In the genomic region with DNA sequence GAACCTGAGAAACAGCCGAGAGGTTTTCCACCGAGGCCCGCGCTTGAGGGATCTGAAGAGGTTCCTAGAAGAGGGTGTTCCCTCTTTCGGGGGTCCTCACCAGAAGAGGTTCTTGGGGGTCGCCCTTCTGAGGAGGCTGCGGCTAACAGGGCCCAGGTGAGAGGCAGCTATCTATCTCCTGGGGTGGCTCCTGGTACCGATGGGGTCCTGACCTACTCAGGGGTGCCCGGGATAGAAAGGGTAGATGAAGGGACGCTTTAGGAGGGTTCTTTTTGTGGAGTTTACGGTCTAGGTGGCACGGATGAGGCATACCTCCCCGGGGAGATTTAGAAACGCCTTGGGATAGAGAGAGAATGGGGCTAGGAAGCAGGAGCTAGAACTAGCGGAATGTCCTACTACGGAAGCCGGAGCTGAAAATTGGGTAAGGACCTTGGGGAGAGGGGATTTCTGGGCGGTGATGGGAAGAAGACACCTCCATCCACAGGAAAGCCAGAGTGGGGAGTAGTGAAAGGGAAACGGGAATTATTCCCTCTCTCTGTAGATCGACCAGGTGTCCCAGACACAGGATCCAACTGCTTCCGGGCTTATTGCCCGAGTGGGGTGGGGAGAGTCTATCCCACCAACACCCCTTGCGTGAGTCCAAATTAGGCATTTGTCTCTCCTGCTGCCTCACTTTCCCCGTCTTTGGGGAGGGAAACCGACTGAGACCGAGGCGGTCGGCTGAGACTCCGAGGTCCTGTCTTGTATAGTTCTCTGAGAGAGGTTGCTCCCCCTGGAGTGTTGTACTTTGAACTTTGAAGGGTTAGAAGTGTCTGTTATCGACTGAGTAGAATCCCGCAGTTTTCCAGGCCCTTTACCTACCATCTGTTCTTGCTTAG, we compare ENCODE assay signal across 8 cellular contexts. TPM values are rescaled to one million over a fixed set of nuclear protein-coding genes. Genes with fewer than 3 reads are reported as not detected.
DNase-seq lines count a peak whose midpoint lies in the region; ATAC-seq, FAIRE-seq and TF ChIP-seq lines count a peak whose summit lies in the region.

No MANE protein-coding gene starts in this region.

- no peak for ATAC-seq in HG03521 (IDR thresholded peaks at IDR 0.05; ENCODE audit: unreplicated experiment)

- H3K4me3 ChIP-seq in GM12875 (ENCODE audit: low read depth, low read length) (peak overlapping the region; percentile 54), endothelial cell of umbilical vein (replicated peaks in 1 of 3; ENCODE audit: insufficient read depth in 1 of 3, low read depth in 1 of 3, low read length in 3 of 3) (peak overlapping the region; percentile 88 to 95 (median 89)), muscle layer of colon (ENCODE audit: low read depth in 1 of 2, low read length in 2 of 2) (peak overlapping the region; percentile 82 to 96)

- dilution Hi-C loops in endothelial cell of umbilical vein (cut with MboI; ENCODE audit: extremely low pct_ligation_motif_present, low sequenced_read_pairs), result no loop called here

- H3K4me2 ChIP-seq in endothelial cell of umbilical vein (ENCODE audit: insufficient read depth, low read length), result peak overlapping the region; percentile 95

- peak; percentile 23 for DNase-seq in HuH-7 (ENCODE audit: low spot score)
- DNase-seq in activated CD4-positive, alpha-beta T cell treated with anti-CD3 and anti-CD28 coated beads, Interleukin-2, amount 50 U/mL, for 1 hour, result peak; percentile 8
- peak; percentile 56 for DNase-seq in endothelial cell of umbilical vein (ENCODE audit: low read depth, low spot score)
- DNase-seq in GM19240 (ENCODE audit: insufficient read length, low spot score), result no peak

- POLR2A ChIA-PET in endothelial cell of umbilical vein (lab: Charles Lee), result interaction anchor here (0.9 kb wide), 1 partner anchor 59 kb away, joined by 3 read pairs; a partner anchor contains a TSS

- peak overlapping the region; percentile 41 for H2AFZ ChIP-seq in endothelial cell of umbilical vein (ENCODE audit: low read depth, low read length)

- H3K27me3 ChIP-seq in endothelial cell of umbilical vein (ENCODE audit: control insufficient read depth in 2 of 2, insufficient read depth in 2 of 2, low read length in 2 of 2), result no peaks in the 10 kb centered on the region
- H3K27me3 ChIP-seq in muscle layer of colon (ENCODE audit: control insufficient read depth in 1 of 2, insufficient read depth in 2 of 2, low read length in 2 of 2), result no peaks in the 10 kb centered on the region

- peak; percentile 58 for FAIRE-seq in endothelial cell of umbilical vein (lab: Jason Lieb, UNC)

- intact Hi-C loops in endothelial cell of umbilical vein (cut with micrococcal nuclease), result loop anchor here (1.0 to 5.0 kb wide), 10 partner anchors 7 to 580 kb away; a partner anchor contains a TSS

- CTCF ChIA-PET in endothelial cell of umbilical vein (lab: Charles Lee), result interaction anchor here (0.6 to 2.4 kb wide), 3 partner anchors 95 to 264 kb away, joined by 3 to 10 read pairs (median 3); a partner anchor contains a TSS

- TF ChIP-seq POLR2A in endothelial cell of umbilical vein (IDR thresholded peaks at IDR 0.05; ENCODE audit: low read depth, low read length), result no peak

- H3K27ac ChIP-seq in 22Rv1 (peak overlapping the region; percentile 87), endothelial cell of umbilical vein (ENCODE audit: insufficient read depth, low read depth, low read length) (peak overlapping the region; percentile 87), muscle layer of colon (ENCODE audit: low read depth, low read length) (peak overlapping the region; percentile 94)

- no TSS peak for BruUV-seq in endothelial cell of umbilical vein (replicated peaks; lab: Mats Ljungman, UMichigan)

- H3K9me3 ChIP-seq in endothelial cell of umbilical vein (replicated peaks; ENCODE audit: control insufficient read depth, insufficient read depth, low read length) (no peaks in the 10 kb centered on the region), muscle layer of colon (ENCODE audit: low read length) (no peaks in the 10 kb centered on the region)

- H3K79me2 ChIP-seq in endothelial cell of umbilical vein (ENCODE audit: control insufficient read depth, insufficient read depth, low read length), result peaks cover 89% of the 10 kb centered on the region

- no peaks in the 10 kb centered on the region for H4K20me1 ChIP-seq in endothelial cell of umbilical vein (replicated peaks; ENCODE audit: control insufficient read depth, extremely low read depth, insufficient read depth, low read length)

- H3K9ac ChIP-seq in endothelial cell of umbilical vein (replicated peaks; ENCODE audit: extremely low read depth, insufficient read depth, low read length) (peak overlapping the region; percentile 97), muscle layer of colon (ENCODE audit: low read length) (peak overlapping the region; percentile 94)

- peaks cover 38% of the 10 kb centered on the region for H3K4me1 ChIP-seq in endothelial cell of umbilical vein (ENCODE audit: control insufficient read depth, extremely low read depth, insufficient read depth, low read length)
- H3K4me1 ChIP-seq in muscle layer of colon (ENCODE audit: insufficient read depth, low read length), result peaks cover 33% of the 10 kb centered on the region

- TF ChIP-seq CTCF in 22Rv1 (IDR thresholded peaks at IDR 0.05) (no peak), GM12875 (IDR thresholded peaks at IDR 0.05; ENCODE audit: borderline replicate concordance, insufficient read depth, low read depth, low read length) (no peak), endothelial cell of umbilical vein (IDR thresholded peaks at IDR 0.05; ENCODE audit: extremely low read depth in 1 of 2, insufficient read depth in 1 of 2, low read depth in 1 of 2, low read length in 2 of 2) (no peak)

- H3K9me1 ChIP-seq in endothelial cell of umbilical vein (replicated peaks; ENCODE audit: control insufficient read depth, extremely low read depth, insufficient read depth, low read length), result no peaks in the 10 kb centered on the region

- H3K36me3 ChIP-seq in endothelial cell of umbilical vein (ENCODE audit: control insufficient read depth in 2 of 2, extremely low read depth in 1 of 2, insufficient read depth in 2 of 2, low read length in 2 of 2) (peaks cover 0 to 3% of the 10 kb centered on the region in 2 experiments), muscle layer of colon (ENCODE audit: insufficient read depth, low read length) (no peaks in the 10 kb centered on the region)

TF ChIP-seq in endothelial cell of umbilical vein, 7 proteins besides CTCF, POLR2A, EP300 and RAD21:
- TF ChIP-seq JUN (IDR thresholded peaks at IDR 0.05; ENCODE audit: borderline replicate concordance, insufficient read depth, insufficient read length, low read depth) (no peak), EZH2 (IDR thresholded peaks at IDR 0.05; ENCODE audit: borderline replicate concordance, low read depth, low read length, severe bottlenecking) (no peak), MYC (IDR thresholded peaks at IDR 0.05; ENCODE audit: low read depth, low read length) (no peak), POLR2AphosphoS5 (IDR thresholded peaks at IDR 0.05; ENCODE audit: insufficient read depth, low read depth, low read length) (no peak), GATA2 (IDR thresholded peaks at IDR 0.05; ENCODE audit: insufficient read depth, insufficient read length, low read depth, low read length) (no peak), FOS (IDR thresholded peaks at IDR 0.05; ENCODE audit: borderline replicate concordance, insufficient read depth, low read length) (no peak)
- TF ChIP-seq, protein P1, sequence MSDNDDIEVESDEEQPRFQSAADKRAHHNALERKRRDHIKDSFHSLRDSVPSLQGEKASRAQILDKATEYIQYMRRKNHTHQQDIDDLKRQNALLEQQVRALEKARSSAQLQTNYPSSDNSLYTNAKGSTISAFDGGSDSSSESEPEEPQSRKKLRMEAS (IDR thresholded peaks at IDR 0.05; ENCODE audit: insufficient read depth, insufficient read length), result no peak

RNA-seq across cellular contexts. Expression of a gene that starts 0.7 kb away (rescaled TPM):
- 55.1 and 55.8 TPM in 2 replicates for total RNA-seq in endothelial cell of umbilical vein
- 23.6 and 28.5 TPM in 2 replicates for polyA plus RNA-seq in endothelial cell of umbilical vein
- 30.7 and 34.6 TPM in 2 replicates for polyA plus RNA-seq in endothelial cell of umbilical vein (2011; cell fraction: cytosol; rRNA removed)
- polyA plus RNA-seq in endothelial cell of umbilical vein (2011; cell fraction: nucleus; rRNA removed), result 46.1 and 58.4 TPM in 2 replicates
- polyA plus RNA-seq in endothelial cell of umbilical vein (2012), result 41.6 and 50.5 TPM in 2 replicates
- polyA minus RNA-seq in endothelial cell of umbilical vein, result 109 and 131 TPM in 2 replicates
- polyA minus RNA-seq in endothelial cell of umbilical vein (2011; cell fraction: cytosol; rRNA and poly(A)+ RNA removed), result 16.5 TPM
- 51.7 and 75.9 TPM in 2 replicates for polyA minus RNA-seq in endothelial cell of umbilical vein (2011; cell fraction: nucleus; rRNA and poly(A)+ RNA removed)

RNA-seq across cellular contexts. Expression of a gene that starts 1.0 kb away (rescaled TPM):
- total RNA-seq in endothelial cell of umbilical vein, result 91.8 and 98.2 TPM in 2 replicates
- 82.6 and 86.2 TPM in 2 replicates for polyA plus RNA-seq in endothelial cell of umbilical vein
- 77.3 and 85.4 TPM in 2 replicates for polyA plus RNA-seq in endothelial cell of umbilical vein (2011; cell fraction: cytosol; rRNA removed)
- polyA plus RNA-seq in endothelial cell of umbilical vein (2011; cell fraction: nucleus; rRNA removed), result 160 and 163 TPM in 2 replicates
- 74.4 and 90.7 TPM in 2 replicates for polyA plus RNA-seq in endothelial cell of umbilical vein (2012)
- polyA minus RNA-seq in endothelial cell of umbilical vein, result 59.9 and 72.4 TPM in 2 replicates
- 47.5 TPM for polyA minus RNA-seq in endothelial cell of umbilical vein (2011; cell fraction: cytosol; rRNA and poly(A)+ RNA removed)
- 39.3 and 39.8 TPM in 2 replicates for polyA minus RNA-seq in endothelial cell of umbilical vein (2011; cell fraction: nucleus; rRNA and poly(A)+ RNA removed)

RNA-seq across cellular contexts. Expression of a gene that starts 58.2 kb away (rescaled TPM):
- total RNA-seq in endothelial cell of umbilical vein, result 76.7 and 80.4 TPM in 2 replicates
- 103 and 111 TPM in 2 replicates for polyA plus RNA-seq in endothelial cell of umbilical vein
- 81.7 and 87.7 TPM in 2 replicates for polyA plus RNA-seq in endothelial cell of umbilical vein (2011; cell fraction: cytosol; rRNA removed)
- polyA plus RNA-seq in endothelial cell of umbilical vein (2011; cell fraction: nucleus; rRNA removed), result 33.2 and 36.3 TPM in 2 replicates
- polyA plus RNA-seq in endothelial cell of umbilical vein (2012), result 76.8 and 88.3 TPM in 2 replicates
- 73.4 and 77.5 TPM in 2 replicates for polyA minus RNA-seq in endothelial cell of umbilical vein
- polyA minus RNA-seq in endothelial cell of umbilical vein (2011; cell fraction: cytosol; rRNA and poly(A)+ RNA removed), result 27.3 TPM
- 17.6 and 23.6 TPM in 2 replicates for polyA minus RNA-seq in endothelial cell of umbilical vein (2011; cell fraction: nucleus; rRNA and poly(A)+ RNA removed)
